ENCODE assay signal across 12 cellular contexts in genomic region chrX:9911479-9911878, GRCh38. TPM values are rescaled to one million over a fixed set of nuclear protein-coding genes. Genes with fewer than 3 reads are reported as not detected.
DNase-seq lines count a peak whose midpoint lies in the region; ATAC-seq and TF ChIP-seq lines count a peak whose summit lies in the region.
"Had no signal": no experiment of that assay in that cellular context is flagged by ENCODE, and none has a peak within 500 bp of the region (broad histone marks: within the 10 kb centered on the region; RNA-seq: fewer than 3 reads in every experiment).

No MANE protein-coding gene starts in this region.

- peak; percentile 50 for ATAC-seq in IMR-90 (ENCODE audit: low read depth)

- no peak overlapping the region for H3K4me2 ChIP-seq in IMR-90 (ENCODE audit: low read depth, low read length)

- peak overlapping the region; percentile 53 for H2AK9ac ChIP-seq in IMR-90 (replicated peaks; ENCODE audit: low read depth, low read length, poor library complexity)

- no peak for TF ChIP-seq RAD21 in IMR-90 (IDR thresholded peaks at IDR 0.05; ENCODE audit: low read length)

- H3K4ac ChIP-seq in IMR-90 (ENCODE audit: low read depth, low read length), result peak overlapping the region; percentile 96

- POLR2A ChIA-PET in AG04450 (lab: Yijun Ruan, JAX), result no interaction called here
- POLR2A ChIA-PET in IMR-90 (lab: Charles Lee; ENCODE audit: unreplicated experiment), result no interaction called here

- no peak for TF ChIP-seq POLR2A in IMR-90 (IDR thresholded peaks at IDR 0.05; ENCODE audit: low read depth, low read length)

- H2BK15ac ChIP-seq in IMR-90 (ENCODE audit: low read depth, low read length), result peak overlapping the region; percentile 87; the same call in 1 of the 3 replicates

- H3K4me3 ChIP-seq in AG04450 (ENCODE audit: low read depth, low read length) (no peak overlapping the region), IMR-90 (ENCODE audit: insufficient read depth, low read depth, low read length) (no peak overlapping the region), astrocyte of the spinal cord (ENCODE audit: low read depth, low read length) (no peak overlapping the region)
- H3K4me3 ChIP-seq: heart left ventricle, ovary had no signal

- peak overlapping the region; percentile 78 for H4K5ac ChIP-seq in IMR-90 (ENCODE audit: low read depth, low read length)

- H3K18ac ChIP-seq in IMR-90 (ENCODE audit: low read depth, low read length), result peak overlapping the region; percentile 84

- no peaks in the 10 kb centered on the region for H3K36me3 ChIP-seq in IMR-90 (ENCODE audit: control insufficient read depth, insufficient read depth, low read length)
- H3K36me3 ChIP-seq: heart left ventricle, ovary had no signal

- H3K9me3 ChIP-seq in AG04450 (ENCODE audit: control insufficient read depth, insufficient read depth, low read length) (no peaks in the 10 kb centered on the region), IMR-90 (ENCODE audit: control insufficient read depth, insufficient read depth, low read length) (no peaks in the 10 kb centered on the region)
- H3K9me3 ChIP-seq: heart left ventricle, ovary had no signal

- peak overlapping the region; percentile 56; the same call in 1 of the 2 replicates for H3K9ac ChIP-seq in IMR-90 (ENCODE audit: low read depth, low read length)

- DNase-seq in AG04450 (ENCODE audit: low read depth, low spot score) (no peak), IMR-90 (peak; percentile 80), astrocyte of the spinal cord (ENCODE audit: low read depth, low spot score) (peak; percentile 50), iris pigment epithelial cell (ENCODE audit: low read depth) (peak; percentile 59), inferior parietal cortex (ENCODE audit: extremely low spot score) (no peak), HuH-7 (ENCODE audit: low spot score) (no peak), NCI-H1092 (lab: John Stamatoyannopoulos, UW) (no peak), T1000 (lab: John Stamatoyannopoulos, UW) (no peak)
- DNase-seq: activated naive CD4-positive, alpha-beta T cell treated with anti-CD3 and anti-CD28 coated beads, Interleukin-2, amount 10 ng/mL, durations not matched to agents 7 days and 5 days; heart left ventricle; ovary had no signal

- in situ Hi-C loops in IMR-90 (cut with MboI; ENCODE audit: low sequenced_read_pairs), result no loop called here
- in situ Hi-C loops in astrocyte of the spinal cord (cut with HindIII; ENCODE audit: low sequenced_read_pairs), result no loop called here

- H2AK5ac ChIP-seq in IMR-90 (ENCODE audit: low read depth, low read length), result peak overlapping the region; percentile 96

- H3K4me1 ChIP-seq in IMR-90 (ENCODE audit: control insufficient read depth, insufficient read depth, low read length), result peaks cover 21% of the 10 kb centered on the region

- peak overlapping the region; percentile 82 for H3K14ac ChIP-seq in IMR-90 (replicated peaks; ENCODE audit: low read depth, low read length)

- H3K27ac ChIP-seq in AG04450 (ENCODE audit: low read depth, low read length) (peak overlapping the region; percentile 77), IMR-90 (ENCODE audit: insufficient read depth, low read length) (peak overlapping the region; percentile 100)
- H3K27ac ChIP-seq: heart left ventricle, ovary had no signal

- no CpG with 5 or more reads among the region's 7 CpGs for WGBS in IMR-90 (ENCODE audit: extremely low coverage in 2 of 2, insufficient read length in 1 of 2), 2 experiments

- CTCF ChIA-PET in AG04450 (lab: Charles Lee), result no interaction called here
- CTCF ChIA-PET in IMR-90 (lab: Yijun Ruan, JAX), result no interaction called here

- no peaks in the 10 kb centered on the region for H3K9me1 ChIP-seq in IMR-90 (ENCODE audit: insufficient read depth, low read length)

- intact Hi-C loops in IMR-90 (cut with micrococcal nuclease), result no loop called here

- peak overlapping the region; percentile 83 to 88 for H4K8ac ChIP-seq in IMR-90 (ENCODE audit: low read depth in 2 of 2, low read length in 2 of 2)

- dilution Hi-C loops in IMR-90 (cut with HindIII; ENCODE audit: low sequenced_read_pairs, unreplicated experiment), result no loop called here

- H2BK5ac ChIP-seq in IMR-90 (ENCODE audit: low read depth, low read length, poor library complexity, severe bottlenecking), result peak overlapping the region; percentile 99

- peak overlapping the region; percentile 90 for H2BK20ac ChIP-seq in IMR-90 (ENCODE audit: low read depth, low read length)

- peak overlapping the region; percentile 95 for H2BK120ac ChIP-seq in IMR-90 (ENCODE audit: low read depth, low read length)

- H2AFZ ChIP-seq in IMR-90 (replicated peaks; ENCODE audit: low read length, poor library complexity), result peak overlapping the region; percentile 77

- peak overlapping the region; percentile 80; the same call in 1 of the 2 replicates for H3K23ac ChIP-seq in IMR-90 (ENCODE audit: low read depth, low read length)

- H4K91ac ChIP-seq in IMR-90 (ENCODE audit: insufficient read depth, low read depth, low read length), result peak overlapping the region; percentile 86

- H3K56ac ChIP-seq in IMR-90 (ENCODE audit: extremely low read depth, insufficient read depth, low read length), result peak overlapping the region; percentile 71; the same call in 1 of the 2 replicates

- BruUV-seq in IMR-90 (replicated peaks; lab: Mats Ljungman, UMichigan), result no TSS peak

- H3K27me3 ChIP-seq in AG04450 (ENCODE audit: control insufficient read depth, insufficient read depth, low read length), result no peaks in the 10 kb centered on the region
- no peaks in the 10 kb centered on the region for H3K27me3 ChIP-seq in IMR-90 (ENCODE audit: control insufficient read depth, insufficient read depth, low read length)
- H3K27me3 ChIP-seq: ovary had no signal

- H3K79me1 ChIP-seq in IMR-90 (ENCODE audit: low read depth in 1 of 2, low read length in 2 of 2), result peaks cover 9 to 22% of the 10 kb centered on the region in 2 experiments

- no peaks in the 10 kb centered on the region for H4K20me1 ChIP-seq in IMR-90 (ENCODE audit: insufficient read depth, low read length)

- TF ChIP-seq CTCF in AG04450 (IDR thresholded peaks at IDR 0.05; ENCODE audit: low read depth, low read length) (no peak), IMR-90 (conservative IDR thresholded peaks at IDR 0.05; ENCODE audit: low read depth, low read length) (no peak), astrocyte of the spinal cord (IDR thresholded peaks at IDR 0.05; ENCODE audit: low read depth, low read length) (no peak)

TF ChIP-seq in IMR-90, 13 proteins besides CTCF, POLR2A, EP300 and RAD21:
- no peak for TF ChIP-seq RCOR1 (IDR thresholded peaks at IDR 0.05; ENCODE audit: insufficient replicate concordance, low read length)
- TF ChIP-seq MAFK (IDR thresholded peaks at IDR 0.05; ENCODE audit: low read depth, low read length), result no peak
- TF ChIP-seq SMC3 (IDR thresholded peaks at IDR 0.05; ENCODE audit: low read depth, low read length), result no peak
- no peak for TF ChIP-seq MAZ (IDR thresholded peaks at IDR 0.05; ENCODE audit: borderline replicate concordance, low read depth, low read length)
- peak; percentile 35; the same call in 1 of the 2 replicates for TF ChIP-seq CEBPB (IDR thresholded peaks at IDR 0.05; ENCODE audit: low read depth, low read length)

RNA-seq across cellular contexts. Expression of gene CLDN34, which starts 55.7 kb away (rescaled TPM):
- polyA plus RNA-seq in AG04450 (2011; rRNA removed), result 0.11 and 0.12 TPM in 2 replicates
- polyA minus RNA-seq in AG04450 (2011; rRNA and poly(A)+ RNA removed), result 0.23 TPM in 1 of 2 replicates, not detected in the other
- total RNA-seq in IMR-90 (2012; rRNA removed), result under 0.01 TPM in 1 of 2 replicates, not detected in the other
- polyA plus RNA-seq in IMR-90 (2012; rRNA removed), result 0.14 TPM in 2 replicates
- polyA plus RNA-seq in IMR-90 (2012; cell fraction: cytosol; rRNA removed), result 0.05 TPM in 1 of 2 replicates, not detected in the other
- 0.28 and 1.8 TPM in 2 replicates for polyA plus RNA-seq in IMR-90 (2012; cell fraction: nucleus; rRNA removed; ENCODE audit: low replicate concordance)
- total RNA-seq: dermis microvascular lymphatic vessel endothelial cell, heart left ventricle had no signal
- polyA plus RNA-seq: heart left ventricle had no signal

Comparison
In these comparisons a context has a peak if more than half of its experiments do, and no peak if none do; other contexts are left out.
1. DNase-seq: peak in IMR-90 (single experiment), astrocyte of the spinal cord (single experiment) and iris pigment epithelial cell (single experiment); none in AG04450 (single experiment), inferior parietal cortex (single experiment), HuH-7 (single experiment), NCI-H1092 (single experiment) and T1000 (single experiment).